In genomic region chr1:236240690-236241089, GRCh38 we compare ENCODE assay signal across 38 cellular contexts.
"Had no signal": no experiment of that assay in that cellular context is flagged by ENCODE, and none has a peak within 500 bp of the region (broad histone marks: within the 10 kb centered on the region; RNA-seq: fewer than 3 reads in every experiment).

No MANE protein-coding gene starts in this region.

- FAIRE-seq: endometrium, endothelial cell of umbilical vein, frontal cortex had no signal

- H3K9me3 ChIP-seq: adrenal gland, breast epithelium, colonic mucosa had no signal

- H3K4me1 ChIP-seq: breast epithelium, colonic mucosa had no signal

- H3K27me3 ChIP-seq: adrenal gland, breast epithelium, cardiac muscle cell, colonic mucosa had no signal

- H3K4me1 Mint-ChIP-seq: activated B cell treated with CpG ODN at 0.5 μM for 24 hours; activated CD8-positive, alpha-beta memory T cell treated with anti-CD3 and anti-CD28 coated beads, Interleukin-2, amount 10 ng/mL, durations not matched to agents 7 days and 5 days; activated naive CD4-positive, alpha-beta T cell treated with anti-CD3 and anti-CD28 coated beads, Interleukin-2, amount 50 U/mL, for 24 hours; activated naive CD8-positive, alpha-beta T cell treated with anti-CD3 and anti-CD28 coated beads for 36 hours; activated naive CD8-positive, alpha-beta T cell treated with anti-CD3 and anti-CD28 coated beads, Interleukin-2, amount 50 U/mL, for 24 hours; brain had no signal

- H3K27ac ChIP-seq: adrenal gland, breast epithelium, cardiac muscle cell, colonic mucosa, epithelial cell of prostate, WERI-Rb-1 had no signal

- H3K27ac Mint-ChIP-seq: activated B cell treated with CpG ODN at 0.5 μM for 24 hours; activated CD4-positive, alpha-beta memory T cell treated with anti-CD3 and anti-CD28 coated beads for 36 hours; activated CD8-positive, alpha-beta memory T cell treated with anti-CD3 and anti-CD28 coated beads, Interleukin-2, amount 10 ng/mL, durations not matched to agents 7 days and 5 days; activated CD8-positive, alpha-beta T cell treated with anti-CD3 and anti-CD28 coated beads, Interleukin-2, amount 10 ng/mL, durations not matched to agents 7 days and 5 days; activated naive CD4-positive, alpha-beta T cell treated with anti-CD3 and anti-CD28 coated beads for 36 hours; activated naive CD4-positive, alpha-beta T cell treated with anti-CD3 and anti-CD28 coated beads, Interleukin-2, amount 50 U/mL, for 24 hours; activated naive CD8-positive, alpha-beta T cell treated with anti-CD3 and anti-CD28 coated beads for 36 hours; activated naive CD8-positive, alpha-beta T cell treated with anti-CD3 and anti-CD28 coated beads, Interleukin-2, amount 50 U/mL, for 24 hours; activated T-helper 1 cell treated with anti-CD3 and anti-CD28 coated beads, Interleukin-12 subunit alpha, Interleukin-12 subunit beta, Interleukin-2, Interleukin-4 antibody, amounts not matched to agents 30 ng/mL and 10 ng/mL and 1 ng/mL, durations not matched to agents 14 hours and 24 hours and 36 hours; activated T-helper 2 cell treated with anti-CD3 and anti-CD28 coated beads, Interferon-gamma antibody, Interleukin-2, Interleukin-4, amounts not matched to agents 10 μg/mL and 5 μg/mL and 100 μg/mL, durations not matched to agents 14 hours and 24 hours and 36 hours; brain had no signal

- DNase-seq: activated B cell treated with CpG ODN at 0.5 μM for 24 hours; activated CD4-positive, alpha-beta memory T cell treated with anti-CD3 and anti-CD28 coated beads for 36 hours; activated CD4-positive, alpha-beta T cell treated with anti-CD3 and anti-CD28 coated beads for 48 hours; activated CD4-positive, alpha-beta T cell treated with anti-CD3 and anti-CD28 coated beads, Interleukin-2, amount 50 U/mL, for 1 hour; activated CD8-positive, alpha-beta memory T cell treated with anti-CD3 and anti-CD28 coated beads, Interleukin-2, amount 10 ng/mL, durations not matched to agents 7 days and 5 days; activated CD8-positive, alpha-beta memory T cell treated with anti-CD3 and anti-CD28 coated beads, Interleukin-2, amount 50 U/mL, for 4 hours; activated CD8-positive, alpha-beta T cell treated with anti-CD3 and anti-CD28 coated beads, Interleukin-2, amount 10 ng/mL, durations not matched to agents 7 days and 5 days; activated effector memory CD4-positive, alpha-beta T cell treated with anti-CD3 and anti-CD28 coated beads, Interleukin-2, amount 50 U/mL, for 16 hours; activated naive CD4-positive, alpha-beta T cell treated with anti-CD3 and anti-CD28 coated beads for 36 hours; activated naive CD8-positive, alpha-beta T cell treated with anti-CD3 and anti-CD28 coated beads for 36 hours; activated naive CD8-positive, alpha-beta T cell treated with anti-CD3 and anti-CD28 coated beads, Interleukin-2, amount 50 U/mL, for 24 hours; activated T-cell treated with anti-CD3 and anti-CD28 coated beads, Interleukin-2, amount 50 U/mL, for 1 hour; activated T-cell treated with anti-CD3 and anti-CD28 coated beads, Interleukin-2, amount 50 U/mL, for 48 hours; adrenal gland; amygdala; aorta; central memory CD4-positive, alpha-beta T cell; cerebellar nuclear complex; colonic mucosa; effector CD8-positive, alpha-beta T cell; foreskin fibroblast; head of caudate nucleus; hippocampal formation; T-helper 1 cell; T-helper 2 cell; WERI-Rb-1 had no signal

- H3K4me3 Mint-ChIP-seq: activated B cell treated with CpG ODN at 0.5 μM for 24 hours; activated CD4-positive, alpha-beta memory T cell treated with anti-CD3 and anti-CD28 coated beads for 36 hours; activated CD8-positive, alpha-beta memory T cell treated with anti-CD3 and anti-CD28 coated beads, Interleukin-2, amount 10 ng/mL, durations not matched to agents 7 days and 5 days; activated CD8-positive, alpha-beta T cell treated with anti-CD3 and anti-CD28 coated beads, Interleukin-2, amount 10 ng/mL, durations not matched to agents 7 days and 5 days; activated naive CD4-positive, alpha-beta T cell treated with anti-CD3 and anti-CD28 coated beads for 36 hours; activated naive CD4-positive, alpha-beta T cell treated with anti-CD3 and anti-CD28 coated beads, Interleukin-2, amount 50 U/mL, for 24 hours; activated naive CD8-positive, alpha-beta T cell treated with anti-CD3 and anti-CD28 coated beads for 36 hours; activated naive CD8-positive, alpha-beta T cell treated with anti-CD3 and anti-CD28 coated beads, Interleukin-2, amount 50 U/mL, for 24 hours; activated T-helper 1 cell treated with anti-CD3 and anti-CD28 coated beads, Interleukin-12 subunit alpha, Interleukin-12 subunit beta, Interleukin-2, Interleukin-4 antibody, amounts not matched to agents 30 ng/mL and 10 ng/mL and 1 ng/mL, durations not matched to agents 14 hours and 24 hours and 36 hours; brain had no signal

- H3K27me3 Mint-ChIP-seq: activated B cell treated with CpG ODN at 0.5 μM for 24 hours; activated CD4-positive, alpha-beta memory T cell treated with anti-CD3 and anti-CD28 coated beads for 36 hours; activated CD8-positive, alpha-beta memory T cell treated with anti-CD3 and anti-CD28 coated beads, Interleukin-2, amount 10 ng/mL, durations not matched to agents 7 days and 5 days; activated naive CD4-positive, alpha-beta T cell treated with anti-CD3 and anti-CD28 coated beads, Interleukin-2, amount 50 U/mL, for 24 hours; activated naive CD8-positive, alpha-beta T cell treated with anti-CD3 and anti-CD28 coated beads for 36 hours; activated naive CD8-positive, alpha-beta T cell treated with anti-CD3 and anti-CD28 coated beads, Interleukin-2, amount 50 U/mL, for 24 hours; brain had no signal

- H3K36me3 ChIP-seq: adrenal gland, breast epithelium, cardiac muscle cell, colonic mucosa, WERI-Rb-1 had no signal

- H3K4me3 ChIP-seq: adrenal gland, breast epithelium, cardiac muscle cell, colonic mucosa had no signal

- ATAC-seq: activated CD4-positive, CD25-positive, alpha-beta regulatory T cell treated with anti-CD3 and anti-CD28 coated beads, Interleukin-2, amount 50 U/mL, for 24 hours; activated CD8-positive, alpha-beta memory T cell treated with anti-CD3 and anti-CD28 coated beads, Interleukin-2, amount 10 ng/mL, durations not matched to agents 7 days and 5 days; activated CD8-positive, alpha-beta T cell treated with anti-CD3 and anti-CD28 coated beads, Interleukin-2, amount 10 ng/mL, durations not matched to agents 7 days and 5 days; activated naive CD8-positive, alpha-beta T cell treated with anti-CD3 and anti-CD28 coated beads, Interleukin-2, amount 50 U/mL, for 24 hours; esophagus mucosa had no signal
